1 cellular context compared by ENCODE assay signal in genomic region chr1:18486195-18486594, GRCh38.
TF ChIP-seq lines count a peak whose summit lies in the region.

No MANE protein-coding gene starts in this region.

TF ChIP-seq in H1, 55 proteins besides CTCF, POLR2A, EP300 and RAD21:
- TF ChIP-seq USF2 (IDR thresholded peaks at IDR 0.05; ENCODE audit: low read length) (no peak), GTF2F1 (IDR thresholded peaks at IDR 0.05; ENCODE audit: borderline replicate concordance, low read depth, low read length) (0 out of 2 replicates have a peak, but pooled peaks have one; percentile 52), YY1 (IDR thresholded peaks at IDR 0.05; ENCODE audit: low read depth, low read length) (peak; percentile 24; the same call in 1 of the 2 replicates)
